In genomic region chr18:80169607-80170006, GRCh38 we compare ENCODE assay signal across 31 cellular contexts.
A peak's percentile ranks its signal among the peaks of the same experiment; 100 is the strongest.
DNase-seq lines count a peak whose midpoint lies in the region; ATAC-seq and TF ChIP-seq lines count a peak whose summit lies in the region.
"Had no signal": no experiment of that assay in that cellular context is flagged by ENCODE, and none has a peak within 500 bp of the region (broad histone marks: within the 10 kb centered on the region; RNA-seq: fewer than 3 reads in every experiment).

No MANE protein-coding gene starts in this region.

- CTCF ChIA-PET in IMR-90 (lab: Yijun Ruan, JAX): interaction anchor here (1.1 kb wide), 1 partner anchor 46 kb away, joined by 3 read pairs; no protein-coding TSS in a partner anchor

- TF ChIP-seq POLR2A in IMR-90 (IDR thresholded peaks at IDR 0.05; ENCODE audit: low read depth, low read length) (no peak), thyroid gland (IDR thresholded peaks at IDR 0.05) (no peak)

- H3K23ac ChIP-seq in IMR-90 (ENCODE audit: low read depth, low read length): no peak overlapping the region

- TF ChIP-seq CTCF in IMR-90 (conservative IDR thresholded peaks at IDR 0.05; ENCODE audit: low read depth, low read length) (no peak), fibroblast of mammary gland (conservative IDR thresholded peaks at IDR 0.05; ENCODE audit: control insufficient read depth, insufficient read depth, low read depth, low read length) (no peak), thyroid gland (IDR thresholded peaks at IDR 0.05) (no peak)

- dilution Hi-C loops in IMR-90 (cut with HindIII; ENCODE audit: low sequenced_read_pairs, unreplicated experiment): no loop called here

- H3K27me3 ChIP-seq in IMR-90 (ENCODE audit: control insufficient read depth, insufficient read depth, low read length) (no peaks in the 10 kb centered on the region), thyroid gland (no peaks in the 10 kb centered on the region)
- H3K27me3 ChIP-seq: tibial artery had no signal

- no peak overlapping the region for H2BK120ac ChIP-seq in IMR-90 (ENCODE audit: low read depth, low read length)

- no peak overlapping the region for H2BK20ac ChIP-seq in IMR-90 (ENCODE audit: low read depth, low read length)

- no peak for TF ChIP-seq RAD21 in IMR-90 (IDR thresholded peaks at IDR 0.05; ENCODE audit: low read length)

- H3K4me2 ChIP-seq in IMR-90 (ENCODE audit: low read depth, low read length): no peak overlapping the region

- no peak overlapping the region for H2AK5ac ChIP-seq in IMR-90 (ENCODE audit: low read depth, low read length)

- H3K4me1 ChIP-seq in IMR-90 (ENCODE audit: control insufficient read depth, insufficient read depth, low read length) (peaks cover 2% of the 10 kb centered on the region; the same call in 1 of the 2 replicates), thyroid gland (peaks cover 25 to 39% of the 10 kb centered on the region in 2 donors)
- H3K4me1 ChIP-seq: prostate gland had no signal

- BruUV-seq in IMR-90 (replicated peaks; lab: Mats Ljungman, UMichigan): no TSS peak

- peak overlapping the region; percentile 22; the same call in 1 of the 2 replicates for H3K4ac ChIP-seq in IMR-90 (ENCODE audit: low read depth, low read length)

- H3K18ac ChIP-seq in IMR-90 (ENCODE audit: low read depth, low read length): no peak overlapping the region

- POLR2A ChIA-PET in IMR-90 (lab: Charles Lee; ENCODE audit: unreplicated experiment): no interaction called here

- no peak overlapping the region for H4K5ac ChIP-seq in IMR-90 (ENCODE audit: low read depth, low read length)

- DNase-seq in ELR (ENCODE audit: low read depth) (peak; percentile 49), IMR-90 (peak; percentile 50), fibroblast of mammary gland (ENCODE audit: low read depth) (peak; percentile 41), thyroid gland (no peak), AG08396 (ENCODE audit: low spot score) (no peak), COLO668 (lab: John Stamatoyannopoulos, UW; ENCODE audit: unreplicated experiment) (no peak)
- DNase-seq: activated CD4-positive, alpha-beta T cell treated with anti-CD3 and anti-CD28 coated beads, Interleukin-2, amount 10 ng/mL, durations not matched to agents 24 days and 14 days; activated gamma-delta T cell; activated naive CD8-positive, alpha-beta T cell treated with anti-CD3 and anti-CD28 coated beads for 36 hours; anterior cingulate cortex; effector CD8-positive, alpha-beta T cell; foreskin melanocyte; heart right ventricle; KG1; MM.1S; natural killer cell; NCI-H1105 treated with DMSO at 0.1 percent for 48 hours; NCI-H187 treated with DMSO at 0.1 percent for 48 hours; NCI-H524 treated with DMSO at 0.1 percent for 48 hours; NK-92 treated with Interleukin-12 subunit alpha and Interleukin-12 subunit beta, amount 100 ng/mL, for 24 hours; nucleus accumbens; SIG-M5; stimulated activated CD4-positive, alpha-beta T cell treated with anti-CD3 and anti-CD28 coated beads, Interleukin-4, amount 100 ng/mL, for 1 hour; SW 1271; tibial artery had no signal

- in situ Hi-C loops in IMR-90 (cut with MboI; ENCODE audit: low sequenced_read_pairs): no loop called here

- H2BK5ac ChIP-seq in IMR-90 (ENCODE audit: low read depth, low read length, poor library complexity, severe bottlenecking): no peak overlapping the region

- H3K9me3 ChIP-seq in IMR-90 (ENCODE audit: control insufficient read depth, insufficient read depth, low read length) (peaks cover 4% of the 10 kb centered on the region), thyroid gland (no peaks in the 10 kb centered on the region)
- H3K9me3 ChIP-seq: prostate gland had no signal

- no peak overlapping the region for H3K56ac ChIP-seq in IMR-90 (ENCODE audit: extremely low read depth, insufficient read depth, low read length)

- H3K9me1 ChIP-seq in IMR-90 (ENCODE audit: insufficient read depth, low read length): peaks cover 18% of the 10 kb centered on the region

- no peak overlapping the region for H3K9ac ChIP-seq in IMR-90 (ENCODE audit: low read depth, low read length)

- H2AFZ ChIP-seq in IMR-90 (replicated peaks; ENCODE audit: low read length, poor library complexity): no peak overlapping the region

- H3K4me3 ChIP-seq in IMR-90 (ENCODE audit: insufficient read depth, low read depth, low read length) (no peak overlapping the region), fibroblast of mammary gland (ENCODE audit: control insufficient read depth, low read depth, low read length) (no peak overlapping the region), thyroid gland (replicated peaks in 1 of 3) (no peak overlapping the region)
- H3K4me3 ChIP-seq: coronary artery, heart right ventricle, prostate gland, tibial artery had no signal

- H3K36me3 ChIP-seq in IMR-90 (ENCODE audit: control insufficient read depth, insufficient read depth, low read length) (no peaks in the 10 kb centered on the region), thyroid gland (no peaks in the 10 kb centered on the region)
- H3K36me3 ChIP-seq: heart right ventricle, prostate gland, tibial artery had no signal

- intact Hi-C loops in IMR-90 (cut with micrococcal nuclease): no loop called here
- intact Hi-C loops in thyroid gland (cut with DNase I): no loop called here

- no peak overlapping the region; the same call in 2 of the 3 replicates for H2BK15ac ChIP-seq in IMR-90 (ENCODE audit: low read depth, low read length)

- H3K27ac ChIP-seq in IMR-90 (ENCODE audit: insufficient read depth, low read length) (no peak overlapping the region), thyroid gland (peak overlapping the region in 2 of 3 donors; percentile 39 to 59)
- H3K27ac ChIP-seq: C4-2B, coronary artery, heart right ventricle, prostate gland, tibial artery had no signal

- no peaks in the 10 kb centered on the region; the same call in 1 of the 2 replicates for H4K20me1 ChIP-seq in IMR-90 (ENCODE audit: insufficient read depth, low read length)

- ATAC-seq in IMR-90 (ENCODE audit: low read depth) (no peak), GM19397 (IDR thresholded peaks at IDR 0.05; ENCODE audit: unreplicated experiment) (no peak)
- ATAC-seq: esophagus mucosa, heart right ventricle, natural killer cell, sciatic nerve had no signal

- no peak overlapping the region for H3K14ac ChIP-seq in IMR-90 (replicated peaks; ENCODE audit: low read depth, low read length)

- H2AK9ac ChIP-seq in IMR-90 (replicated peaks; ENCODE audit: low read depth, low read length, poor library complexity): peak overlapping the region; percentile 78

- peaks cover 0 to 6% of the 10 kb centered on the region in 2 experiments; a peak in 1 of 4 replicates for H3K79me1 ChIP-seq in IMR-90 (ENCODE audit: low read depth in 1 of 2, low read length in 2 of 2)

- 84% methylated on average over 7 of the region's 17 CpGs; no CpG with 5 or more reads in 1 of the 2 experiments for WGBS in IMR-90 (ENCODE audit: extremely low coverage in 2 of 2, insufficient read length in 1 of 2), 2 experiments
- 87 to 88% methylated on average over 17 of the region's 17 CpGs for WGBS in thyroid gland, 2 donors

- H4K8ac ChIP-seq in IMR-90 (ENCODE audit: low read depth in 2 of 2, low read length in 2 of 2): no peak overlapping the region

- H4K91ac ChIP-seq in IMR-90 (ENCODE audit: insufficient read depth, low read depth, low read length): no peak overlapping the region

TF ChIP-seq in IMR-90, 13 proteins besides CTCF, POLR2A, EP300 and RAD21:
- no peak for TF ChIP-seq NFE2L2 (IDR thresholded peaks at IDR 0.05; ENCODE audit: low read depth, low read length)

Comparison
In these comparisons a context has a peak if more than half of its experiments do, and no peak if none do; other contexts are left out.
1. DNase-seq: peak in ELR (single experiment), IMR-90 (single experiment) and fibroblast of mammary gland (single experiment); none in thyroid gland (0 of 2), AG08396 (single experiment) and COLO668 (single experiment).